In genomic region chr2:216563646-216564045, GRCh38 we compare ENCODE assay signal across 24 cellular contexts.
"Had no signal": no experiment of that assay in that cellular context is flagged by ENCODE, and none has a peak within 500 bp of the region (broad histone marks: within the 10 kb centered on the region; RNA-seq: fewer than 3 reads in every experiment).

No MANE protein-coding gene starts in this region.

- H3K4me1 ChIP-seq: Peyer's patch had no signal

- ATAC-seq: activated CD8-positive, alpha-beta memory T cell treated with anti-CD3 and anti-CD28 coated beads, Interleukin-2, amount 10 ng/mL, durations not matched to agents 7 days and 5 days; activated naive CD4-positive, alpha-beta T cell treated with anti-CD3 and anti-CD28 coated beads, Interleukin-2, amount 50 U/mL, for 72 hours; activated naive CD8-positive, alpha-beta T cell treated with anti-CD3 and anti-CD28 coated beads, Interleukin-2, amount 50 U/mL, for 24 hours; activated T-cell treated with anti-CD3 and anti-CD28 coated beads, Interleukin-2, amount 50 U/mL, for 4 hours; T-helper 17 cell had no signal

- DNase-seq: activated B cell treated with CpG ODN at 0.5 μM for 24 hours; activated CD4-positive, alpha-beta T cell treated with anti-CD3 and anti-CD28 coated beads for 1 hour; activated CD4-positive, alpha-beta T cell treated with anti-CD3 and anti-CD28 coated beads, Interleukin-2, amount 10 ng/mL, durations not matched to agents 24 days and 14 days; activated CD4-positive, alpha-beta T cell treated with anti-CD3 and anti-CD28 coated beads, Interleukin-2, amount 50 U/mL, for 48 hours; activated CD8-positive, alpha-beta memory T cell treated with anti-CD3 and anti-CD28 coated beads, Interleukin-2, amount 10 ng/mL, durations not matched to agents 7 days and 5 days; activated effector memory CD4-positive, alpha-beta T cell treated with anti-CD3 and anti-CD28 coated beads, Interleukin-2, amount 50 U/mL, for 16 hours; activated naive CD4-positive, alpha-beta T cell treated with Interleukin-2 at 50 U/mL for 16 hours; activated naive CD8-positive, alpha-beta T cell treated with anti-CD3 and anti-CD28 coated beads, Interleukin-2, amount 50 U/mL, for 24 hours; activated T-cell treated with anti-CD3 and anti-CD28 coated beads, Interleukin-2, amount 50 U/mL, for 4 hours; amniotic stem cell; MG63; NCI-H1105; NCI-H1436; NCI-H1694 treated with DMSO at 0.1 percent for 48 hours; NCI-H2029 treated with DMSO at 0.1 percent for 48 hours; NCI-H510A treated with DMSO at 0.1 percent for 48 hours; NCI-H69; Peyer's patch; SHP77 treated with DMSO at 0.1 percent for 48 hours; T-helper 17 cell; T1000 had no signal

- H3K9me3 Mint-ChIP-seq: activated B cell treated with CpG ODN at 0.5 μM for 24 hours; activated CD4-positive, alpha-beta T cell treated with anti-CD3 and anti-CD28 coated beads, Interleukin-2, amount 10 ng/mL, durations not matched to agents 24 days and 14 days; activated naive CD4-positive, alpha-beta T cell treated with anti-CD3 and anti-CD28 coated beads, Interleukin-2, amount 50 U/mL, for 72 hours; activated naive CD8-positive, alpha-beta T cell treated with anti-CD3 and anti-CD28 coated beads, Interleukin-2, amount 50 U/mL, for 24 hours had no signal

- H3K4me3 ChIP-seq: ascending aorta, MG63, Peyer's patch had no signal

- H3K36me3 ChIP-seq: ascending aorta, MG63, Peyer's patch had no signal

- H3K27ac Mint-ChIP-seq: activated B cell treated with CpG ODN at 0.5 μM for 24 hours; activated CD4-positive, alpha-beta T cell treated with anti-CD3 and anti-CD28 coated beads, Interleukin-2, amount 10 ng/mL, durations not matched to agents 24 days and 14 days; activated CD8-positive, alpha-beta memory T cell treated with anti-CD3 and anti-CD28 coated beads, Interleukin-2, amount 10 ng/mL, durations not matched to agents 7 days and 5 days; activated naive CD4-positive, alpha-beta T cell treated with anti-CD3 and anti-CD28 coated beads, Interleukin-2, amount 50 U/mL, for 72 hours; activated naive CD8-positive, alpha-beta T cell treated with anti-CD3 and anti-CD28 coated beads, Interleukin-2, amount 50 U/mL, for 24 hours; T-helper 17 cell had no signal

- H3K27me3 ChIP-seq: ascending aorta, MG63, Peyer's patch had no signal

- H3K36me3 Mint-ChIP-seq: activated CD8-positive, alpha-beta memory T cell treated with anti-CD3 and anti-CD28 coated beads, Interleukin-2, amount 10 ng/mL, durations not matched to agents 7 days and 5 days; activated naive CD4-positive, alpha-beta T cell treated with anti-CD3 and anti-CD28 coated beads, Interleukin-2, amount 50 U/mL, for 72 hours had no signal

- H3K4me1 Mint-ChIP-seq: activated B cell treated with CpG ODN at 0.5 μM for 24 hours; activated CD4-positive, alpha-beta T cell treated with anti-CD3 and anti-CD28 coated beads, Interleukin-2, amount 10 ng/mL, durations not matched to agents 24 days and 14 days; activated CD8-positive, alpha-beta memory T cell treated with anti-CD3 and anti-CD28 coated beads, Interleukin-2, amount 10 ng/mL, durations not matched to agents 7 days and 5 days; activated naive CD8-positive, alpha-beta T cell treated with anti-CD3 and anti-CD28 coated beads, Interleukin-2, amount 50 U/mL, for 24 hours; T-helper 17 cell had no signal

- H3K4me3 Mint-ChIP-seq: activated B cell treated with CpG ODN at 0.5 μM for 24 hours; activated CD4-positive, alpha-beta T cell treated with anti-CD3 and anti-CD28 coated beads, Interleukin-2, amount 10 ng/mL, durations not matched to agents 24 days and 14 days; activated CD8-positive, alpha-beta memory T cell treated with anti-CD3 and anti-CD28 coated beads, Interleukin-2, amount 10 ng/mL, durations not matched to agents 7 days and 5 days; activated naive CD8-positive, alpha-beta T cell treated with anti-CD3 and anti-CD28 coated beads, Interleukin-2, amount 50 U/mL, for 24 hours; activated T-cell treated with anti-CD3 and anti-CD28 coated beads, Interleukin-2, amount 50 U/mL, for 4 hours; T-helper 17 cell had no signal

- H3K9me3 ChIP-seq: ascending aorta, MG63, Peyer's patch had no signal

- FAIRE-seq: TTC549 had no signal

- H3K27ac ChIP-seq: Peyer's patch had no signal
